Comparison of ENCODE assay signal across 31 cellular contexts in the genomic region with DNA sequence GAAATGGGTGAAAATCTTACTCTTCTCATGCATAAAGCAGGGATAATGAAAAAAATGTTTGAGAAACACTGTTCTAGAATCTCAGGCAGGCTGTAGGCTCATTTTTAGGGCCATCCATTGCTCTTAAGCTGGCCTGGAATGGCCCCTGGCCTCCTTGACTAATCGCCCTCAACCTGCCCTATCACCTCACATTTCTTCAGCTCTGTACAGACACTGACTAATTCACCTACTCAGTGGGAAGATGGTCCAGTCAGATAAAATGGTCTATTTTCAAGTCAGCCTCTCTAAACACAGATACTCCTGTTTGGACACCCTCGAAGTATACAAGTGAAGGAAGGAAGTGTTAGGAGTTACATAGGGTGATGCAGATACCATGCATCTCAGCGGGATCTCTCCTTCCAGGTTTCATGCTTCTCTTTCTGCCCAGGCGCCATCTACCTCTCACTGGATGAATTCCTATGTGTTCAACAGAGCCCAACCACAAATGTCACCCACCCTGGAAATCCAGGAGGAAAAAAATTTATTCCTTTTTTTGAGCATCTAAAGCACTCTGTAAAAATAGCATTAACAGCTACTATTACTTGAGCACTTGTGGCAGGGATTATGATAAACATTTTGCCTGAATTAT. TPM values are rescaled to one million over a fixed set of nuclear protein-coding genes. Genes with fewer than 3 reads are reported as not detected.
DNase-seq lines count a peak whose midpoint lies in the region; ATAC-seq, FAIRE-seq and TF ChIP-seq lines count a peak whose summit lies in the region.
"Had no signal": no experiment of that assay in that cellular context is flagged by ENCODE, and none has a peak within 500 bp of the region (broad histone marks: within the 10 kb centered on the region; RNA-seq: fewer than 3 reads in every experiment).

No MANE protein-coding gene starts in this region.

- no peak overlapping the region for H3K4ac ChIP-seq in H1 (replicated peaks; ENCODE audit: insufficient read length, low read depth, low read length)

- H4K8ac ChIP-seq in H1 (ENCODE audit: extremely low read depth, insufficient read depth, low read length) = no peak overlapping the region

- no peak overlapping the region for H2BK15ac ChIP-seq in H1 (ENCODE audit: low read length)

- H3K23ac ChIP-seq in H1 (ENCODE audit: insufficient read length) = no peak overlapping the region

- H3K36me3 ChIP-seq in mammary epithelial cell (ENCODE audit: insufficient read depth, low read length) (no peaks in the 10 kb centered on the region), OCI-LY7 (ENCODE audit: insufficient read depth, low read length) (no peaks in the 10 kb centered on the region), H1 (ENCODE audit: control insufficient read depth in 2 of 4, insufficient read depth in 4 of 4, low read length in 3 of 4) (no peaks in the 10 kb centered on the region), thyroid gland (no peaks in the 10 kb centered on the region)
- H3K36me3 ChIP-seq: ascending aorta; BLaER1 treated with 17β-estradiol and CSF1 and Interleukin-3, amounts not matched to agents 10 nM and 100 nM; tibial nerve had no signal

- H2BK5ac ChIP-seq in H1 (ENCODE audit: low read depth, low read length) = no peak overlapping the region

- intact Hi-C loops in mammary epithelial cell (cut with micrococcal nuclease) (no loop called here), MCF 10A (cut with micrococcal nuclease) (no loop called here), OCI-LY7 (cut with micrococcal nuclease; ENCODE audit: unreplicated experiment) (no loop called here), thyroid gland (cut with DNase I) (no loop called here)

- no peak overlapping the region for H4K5ac ChIP-seq in H1 (ENCODE audit: insufficient read length, low read depth, low read length)

- POLR2A ChIA-PET in MCF 10A (lab: Yijun Ruan, JAX) = no interaction called here
- POLR2A ChIA-PET in OCI-LY7 (lab: Charles Lee) = interaction anchor here (1.1 to 1.8 kb wide), 2 partner anchors 12 to 25 kb away, joined by 3 to 5 read pairs; partner anchors contain the start of gene FMN1
- POLR2A ChIA-PET in H1 (lab: Charles Lee; ENCODE audit: partially characterized antibody) = no interaction called here

- H3K27me3 ChIP-seq in mammary epithelial cell (ENCODE audit: insufficient read depth, low read length) (no peaks in the 10 kb centered on the region), H1 (replicated peaks in 1 of 4; ENCODE audit: control insufficient read depth in 3 of 4, extremely low read depth in 1 of 4, insufficient read depth in 3 of 4, low read length in 3 of 4) (no peaks in the 10 kb centered on the region), thyroid gland (no peaks in the 10 kb centered on the region)
- H3K27me3 ChIP-seq: ascending aorta; BLaER1 treated with 17β-estradiol and CSF1 and Interleukin-3, amounts not matched to agents 10 nM and 100 nM; tibial nerve had no signal

- H2BK12ac ChIP-seq in H1 (ENCODE audit: low read depth, low read length) = no peak overlapping the region

- H3K27ac Mint-ChIP-seq in MCF 10A (ENCODE audit: low read depth, unreplicated experiment) = no peak overlapping the region
- H3K27ac Mint-ChIP-seq: activated B cell treated with CpG ODN at 0.5 μM for 24 hours; activated naive CD8-positive, alpha-beta T cell; natural killer cell treated with Interleukin-12 subunit alpha and Interleukin-12 subunit beta and Interleukin-15 and Interleukin-18, amount 100 ng/mL, for 72 hours had no signal

- no peaks in the 10 kb centered on the region for H3K79me1 ChIP-seq in H1 (ENCODE audit: low read depth, low read length)

- H3K9me2 ChIP-seq in OCI-LY7 (ENCODE audit: insufficient read depth, low read length) = no peaks in the 10 kb centered on the region

- no peak for FAIRE-seq in H1 (lab: Jason Lieb, UNC)
- FAIRE-seq: kidney had no signal

- H3K4me1 Mint-ChIP-seq in MCF 10A (ENCODE audit: insufficient read depth, unreplicated experiment) = no peaks in the 10 kb centered on the region
- H3K4me1 Mint-ChIP-seq: stimulated activated naive CD8-positive, alpha-beta T cell treated with anti-CD3 and anti-CD28 coated beads, Interleukin-15, amount 100 ng/mL, for 72 hours had no signal

- CTCF ChIA-PET in mammary epithelial cell (lab: Charles Lee; ENCODE audit: low non-redundant PET) (no interaction called here), MCF 10A (lab: Yijun Ruan, JAX) (interaction anchor here (0.6 to 1.1 kb wide), 4 partner anchors 44 to 541 kb away, joined by 3 to 5 read pairs (median 4); no protein-coding TSS in a partner anchor), OCI-LY7 (lab: Charles Lee; ENCODE audit: unreplicated experiment) (interaction anchor here (0.6 kb wide), 1 partner anchor 552 kb away, joined by 3 read pairs; no protein-coding TSS in a partner anchor), H1 (lab: Charles Lee; ENCODE audit: partially characterized antibody) (interaction anchor here (0.8 to 4.1 kb wide), 5 partner anchors 11 to 246 kb away, joined by 3 to 21 read pairs (median 3); partner anchors contain the start of gene FMN1)

- H3K56ac ChIP-seq in H1 (replicated peaks; ENCODE audit: insufficient read length, low read depth, low read length) = no peak overlapping the region

- no peak for ATAC-seq in HG03565 (IDR thresholded peaks at IDR 0.05; ENCODE audit: unreplicated experiment)
- ATAC-seq: natural killer cell treated with Interleukin-12 subunit alpha and Interleukin-12 subunit beta and Interleukin-15 and Interleukin-18, amount 100 ng/mL, for 72 hours; stimulated activated naive CD8-positive, alpha-beta T cell treated with anti-CD3 and anti-CD28 coated beads, Interleukin-15, amount 100 ng/mL, for 72 hours had no signal

- TF ChIP-seq RAD21 in H1 (IDR thresholded peaks at IDR 0.05 in 1 of 2, conservative IDR thresholded peaks at IDR 0.05 in 1 of 2; ENCODE audit: low read depth in 2 of 2, low read length in 2 of 2) = peak; percentile 28 to 31; a peak in 3 of 4 replicates

- H4K91ac ChIP-seq in H1 (replicated peaks; ENCODE audit: insufficient read length, low read length) = no peak overlapping the region

- H2BK120ac ChIP-seq in H1 (replicated peaks; ENCODE audit: low read depth, low read length) = no peak overlapping the region

- no peaks in the 10 kb centered on the region for H4K20me1 ChIP-seq in mammary epithelial cell (ENCODE audit: insufficient read depth, low read length)
- no peaks in the 10 kb centered on the region for H4K20me1 ChIP-seq in OCI-LY7 (ENCODE audit: insufficient read depth, low read length)
- H4K20me1 ChIP-seq in H1 (replicated peaks in 1 of 2; ENCODE audit: control insufficient read depth in 1 of 2, insufficient read depth in 2 of 2, low read length in 2 of 2) = no peaks in the 10 kb centered on the region
- H4K20me1 ChIP-seq: BLaER1 treated with 17β-estradiol and CSF1 and Interleukin-3, amounts not matched to agents 10 nM and 100 nM had no signal

- H3K9me3 ChIP-seq in mammary epithelial cell (replicated peaks; ENCODE audit: insufficient read depth, low read length) (no peaks in the 10 kb centered on the region), OCI-LY7 (ENCODE audit: low read length) (no peaks in the 10 kb centered on the region), H1 (ENCODE audit: insufficient read depth in 2 of 2, low read depth in 1 of 2, low read length in 1 of 2) (no peaks in the 10 kb centered on the region), thyroid gland (no peaks in the 10 kb centered on the region)
- H3K9me3 ChIP-seq: ascending aorta; BLaER1 treated with 17β-estradiol and CSF1 and Interleukin-3, amounts not matched to agents 10 nM and 100 nM; tibial nerve had no signal

- no peaks in the 10 kb centered on the region for H3K9me3 Mint-ChIP-seq in MCF 10A (ENCODE audit: unreplicated experiment)
- H3K9me3 Mint-ChIP-seq: activated B cell treated with CpG ODN at 0.5 μM for 24 hours; natural killer cell treated with Interleukin-12 subunit alpha and Interleukin-12 subunit beta and Interleukin-15 and Interleukin-18, amount 100 ng/mL, for 72 hours; stimulated activated naive CD8-positive, alpha-beta T cell treated with anti-CD3 and anti-CD28 coated beads, Interleukin-15, amount 100 ng/mL, for 72 hours had no signal

- BruUV-seq in mammary epithelial cell (replicated peaks; lab: Mats Ljungman, UMichigan) (no TSS peak), MCF 10A (replicated peaks; lab: Mats Ljungman, UMichigan) (no TSS peak), OCI-LY7 (replicated peaks; lab: Mats Ljungman, UMichigan) (no TSS peak)

- TF ChIP-seq POLR2A in H1 (IDR thresholded peaks at IDR 0.05; ENCODE audit: control extremely low read depth in 1 of 2, low read depth in 2 of 2, low read length in 2 of 2) = no peak
- no peak for TF ChIP-seq POLR2A in thyroid gland (IDR thresholded peaks at IDR 0.05)

- no peak overlapping the region for H3K14ac ChIP-seq in H1 (ENCODE audit: insufficient read length)

- 0 out of 2 replicates have a peak overlapping the region, but pooled peaks have one; percentile 11 for H2BK20ac ChIP-seq in H1 (ENCODE audit: low read length)

- H3K4me1 ChIP-seq in mammary epithelial cell (ENCODE audit: insufficient read depth, low read length) = peaks cover 3% of the 10 kb centered on the region
- H3K4me1 ChIP-seq in OCI-LY7 (ENCODE audit: insufficient read depth, low read length, poor library complexity, severe bottlenecking) = peaks cover 15% of the 10 kb centered on the region
- H3K4me1 ChIP-seq in H1 (replicated peaks in 1 of 4; ENCODE audit: control insufficient read depth in 3 of 4, insufficient read depth in 4 of 4, low read length in 3 of 4) = peaks cover 0 to 7% (median 1%) of the 10 kb centered on the region in 4 experiments; a peak in 2 of 7 replicates
- H3K4me1 ChIP-seq in thyroid gland = no peaks in the 10 kb centered on the region
- H3K4me1 ChIP-seq: ascending aorta, tibial nerve had no signal

- H3K36me3 Mint-ChIP-seq in MCF 10A (ENCODE audit: insufficient read depth, unreplicated experiment) = no peaks in the 10 kb centered on the region
- H3K36me3 Mint-ChIP-seq: activated naive CD8-positive, alpha-beta T cell; natural killer cell treated with Interleukin-12 subunit alpha and Interleukin-12 subunit beta and Interleukin-15 and Interleukin-18, amount 100 ng/mL, for 72 hours had no signal

- 93% methylated on average over 4 of the region's 4 CpGs for WGBS in mammary epithelial cell (ENCODE audit: low coverage, missing lambda C conversion rate)
- 82% methylated on average over 4 of the region's 4 CpGs; no CpG with 5 or more reads in 1 of the 2 experiments for WGBS in H1 (ENCODE audit: extremely low coverage in 1 of 2, insufficient coverage in 1 of 2, insufficient read length in 1 of 2, insufficient replicate concordance in 2 of 2, low coverage in 1 of 2, low lambda C conversion rate in 2 of 2, missing lambda C conversion rate in 1 of 2), 2 experiments
- 61 to 79% methylated on average over 4 of the region's 4 CpGs for WGBS in thyroid gland, 2 donors

- TF ChIP-seq CTCF in mammary epithelial cell (conservative IDR thresholded peaks at IDR 0.05 in 1 of 2, IDR thresholded peaks at IDR 0.05 in 1 of 2; ENCODE audit: extremely low read depth in 1 of 2, insufficient read depth in 1 of 2, low read depth in 1 of 2, low read length in 2 of 2) (no peak), MCF 10A (IDR thresholded peaks at IDR 0.05; ENCODE audit: unreplicated experiment) (no peak), OCI-LY7 (conservative IDR thresholded peaks at IDR 0.05; ENCODE audit: low read length) (0 out of 2 replicates have a peak, but pooled peaks have one; percentile 11), H1 (IDR thresholded peaks at IDR 0.05; ENCODE audit: control extremely low read depth in 1 of 3, insufficient read depth in 1 of 3, low read depth in 1 of 3, low read length in 3 of 3) (peak in 2 of 3 experiments; percentile 4 to 30; a peak in 2 of 4 replicates), thyroid gland (IDR thresholded peaks at IDR 0.05) (no peak)

- dilution Hi-C loops in mammary epithelial cell (cut with HindIII; ENCODE audit: low sequenced_read_pairs) = no loop called here

- H2AK5ac ChIP-seq in H1 (ENCODE audit: low read depth, low read length) = no peak overlapping the region

- peak; percentile 15 for DNase-seq in mammary epithelial cell
- DNase-seq in MCF 10A (ENCODE audit: unreplicated experiment) = no peak
- no peak for DNase-seq in OCI-LY7 (ENCODE audit: low spot score)
- no peak for DNase-seq in H1 (ENCODE audit: low read depth in 1 of 2, low spot score in 2 of 2)
- no peak for DNase-seq in thyroid gland
- no peak for DNase-seq in NCI-H2029 treated with DMSO at 0.1 percent for 48 hours (lab: John Stamatoyannopoulos, UW)
- DNase-seq in NK-92 treated with Interleukin-12 subunit alpha and Interleukin-12 subunit beta, amount 100 ng/mL, for 24 hours (lab: John Stamatoyannopoulos, UW) = no peak
- DNase-seq: activated B cell treated with CpG ODN at 0.5 μM for 24 hours; activated CD4-positive, alpha-beta T cell treated with anti-CD3 and anti-CD28 coated beads, Interleukin-2, amount 50 U/mL, for 4 hours; activated CD8-positive, alpha-beta memory T cell treated with anti-CD3 and anti-CD28 coated beads, Interleukin-2, amount 50 U/mL, for 48 hours; DMS79 treated with DMSO at 0.1 percent for 48 hours; effector memory CD4-positive, alpha-beta T cell; erythroblast; GM23248; head of caudate nucleus; IMR-90; kidney; NCI-H1105; NCI-H2029; NCI-H774; SHP77; stimulated activated naive CD8-positive, alpha-beta T cell treated with anti-CD3 and anti-CD28 coated beads, Interleukin-15, amount 100 ng/mL, for 72 hours; T1000 had no signal

- H3K4me2 ChIP-seq in mammary epithelial cell (ENCODE audit: insufficient read depth, low read depth, low read length) (no peak overlapping the region), OCI-LY7 (ENCODE audit: low read length) (no peak overlapping the region), H1 (ENCODE audit: insufficient read depth in 1 of 2, low read depth in 2 of 2, low read length in 2 of 2) (no peak overlapping the region)

- H3K4me3 Mint-ChIP-seq in MCF 10A (ENCODE audit: unreplicated experiment) = no peak overlapping the region
- H3K4me3 Mint-ChIP-seq: activated B cell treated with CpG ODN at 0.5 μM for 24 hours; activated naive CD8-positive, alpha-beta T cell; natural killer cell treated with Interleukin-12 subunit alpha and Interleukin-12 subunit beta and Interleukin-15 and Interleukin-18, amount 100 ng/mL, for 72 hours; stimulated activated naive CD8-positive, alpha-beta T cell treated with anti-CD3 and anti-CD28 coated beads, Interleukin-15, amount 100 ng/mL, for 72 hours had no signal

- H3K18ac ChIP-seq in H1 (ENCODE audit: extremely low read depth, low read length) = no peak overlapping the region

- no peaks in the 10 kb centered on the region for H3K79me2 ChIP-seq in mammary epithelial cell (ENCODE audit: insufficient read depth, low read length)
- H3K79me2 ChIP-seq in OCI-LY7 (ENCODE audit: insufficient read depth, low read depth, low read length) = no peaks in the 10 kb centered on the region
- no peaks in the 10 kb centered on the region for H3K79me2 ChIP-seq in H1 (ENCODE audit: control insufficient read depth in 1 of 2, insufficient read depth in 2 of 2, low read length in 2 of 2)

- no peak overlapping the region for H3K4me3 ChIP-seq in mammary epithelial cell (replicated peaks in 1 of 3; ENCODE audit: insufficient read depth in 1 of 3, low read depth in 2 of 3, low read length in 3 of 3)
- no peak overlapping the region for H3K4me3 ChIP-seq in OCI-LY7 (ENCODE audit: low read depth, low read length, poor library complexity, severe bottlenecking)
- H3K4me3 ChIP-seq in H1 (ENCODE audit: extremely low read depth in 1 of 4, insufficient read depth in 2 of 4, low read depth in 3 of 4, low read length in 4 of 4) = no peak overlapping the region
- H3K4me3 ChIP-seq in thyroid gland (replicated peaks in 1 of 3) = no peak overlapping the region
- H3K4me3 ChIP-seq: ascending aorta; BLaER1 treated with 17β-estradiol and CSF1 and Interleukin-3, amounts not matched to agents 10 nM and 100 nM; coronary artery; GM23248; skin epidermis; tibial nerve had no signal

- H3K23me2 ChIP-seq in H1 (ENCODE audit: low read depth, low read length) = no peaks in the 10 kb centered on the region

- H2AFZ ChIP-seq in mammary epithelial cell (ENCODE audit: low read depth, low read length) (no peak overlapping the region), OCI-LY7 (ENCODE audit: low read length) (no peak overlapping the region), H1 (ENCODE audit: low read length) (no peak overlapping the region)
- H2AFZ ChIP-seq: GM23248 had no signal

- H3K27me3 Mint-ChIP-seq in MCF 10A (ENCODE audit: insufficient read depth, unreplicated experiment) = no peaks in the 10 kb centered on the region
- H3K27me3 Mint-ChIP-seq: activated B cell treated with CpG ODN at 0.5 μM for 24 hours; activated naive CD8-positive, alpha-beta T cell; stimulated activated naive CD8-positive, alpha-beta T cell treated with anti-CD3 and anti-CD28 coated beads, Interleukin-15, amount 100 ng/mL, for 72 hours had no signal

- no peak overlapping the region for H3K27ac ChIP-seq in mammary epithelial cell (ENCODE audit: insufficient read depth, low read depth, low read length)
- H3K27ac ChIP-seq in OCI-LY7 (ENCODE audit: low read depth, low read length, poor library complexity, severe bottlenecking) = no peak overlapping the region
- H3K27ac ChIP-seq in H1 (ENCODE audit: low read depth, low read length) = no peak overlapping the region
- H3K27ac ChIP-seq in thyroid gland = peak overlapping the region in 1 of 3 donors; percentile 7
- H3K27ac ChIP-seq: ascending aorta; BLaER1 treated with 17β-estradiol and CSF1 and Interleukin-3, amounts not matched to agents 10 nM and 100 nM; coronary artery; GM23248; skin epidermis; tibial nerve had no signal

- in situ Hi-C loops in mammary epithelial cell (cut with MboI; ENCODE audit: low sequenced_read_pairs in 2 of 2) = no loop called here

- TF ChIP-seq EP300 in H1 (IDR thresholded peaks at IDR 0.05; ENCODE audit: borderline replicate concordance in 1 of 2, low read depth in 2 of 2, low read length in 2 of 2) = no peak

- H3K9ac ChIP-seq in mammary epithelial cell (ENCODE audit: insufficient read depth, low read length) (no peak overlapping the region), H1 (replicated peaks in 1 of 4; ENCODE audit: extremely low read depth in 1 of 4, low read depth in 3 of 4, low read length in 3 of 4) (no peak overlapping the region)
- H3K9ac ChIP-seq: BLaER1 treated with 17β-estradiol and CSF1 and Interleukin-3, amounts not matched to agents 10 nM and 100 nM; GM23248 had no signal

RNA-seq across cellular contexts. Expression of gene FMN1, which starts 12.1 kb away (rescaled TPM):
- total RNA-seq in mammary epithelial cell (1 to 10 TPM; 4.2 to 6.7 TPM), MCF 10A (2022) (1.2 and 1.6 TPM in 2 replicates), OCI-LY7 (2022) (4.2 and 5.8 TPM in 2 replicates), thyroid gland (10 to 100 TPM; 13.8 to 28.3 (median 22.5) TPM)
- polyA plus RNA-seq in mammary epithelial cell (0.69 TPM), H1 (2011; rRNA removed) (0.24 and 0.27 TPM in 2 replicates)
- polyA minus RNA-seq in mammary epithelial cell = 3.9 TPM
- total RNA-seq in OCI-LY7 (2014; rRNA removed; shearing (Covaris generic)) = 1.5 and 3.2 TPM in 2 replicates
- total RNA-seq in H1 (2021; fragmentation: NEBNext Ultra II Directional; extraction: Animal tissue kit (Norgen Biotek cat#: 25700)) = 2.9 and 3.7 TPM in 2 replicates
- 0.39 TPM for polyA plus RNA-seq in H1 (2011; cell fraction: cytosol; rRNA removed)
- polyA plus RNA-seq in H1 (2011; cell fraction: nucleus; rRNA removed) = 1.7 TPM
- 0.81 to 1.4 TPM (median 0.90 TPM) in 4 replicates for polyA plus RNA-seq in H1 (2012, experiment 1 of 2)
- polyA plus RNA-seq in H1 (2012, experiment 2 of 2) = 0.04 TPM
- 1.3 TPM for polyA plus RNA-seq in H1 (2013, experiment 1 of 2)
- polyA plus RNA-seq in H1 (2013, experiment 2 of 2) = 1.1 TPM
- 2.3 and 2.8 TPM in 2 replicates for polyA minus RNA-seq in H1 (2011; rRNA and poly(A)+ RNA removed)
- polyA minus RNA-seq in H1 (2011; cell fraction: cytosol; rRNA and poly(A)+ RNA removed) = 1.2 TPM
- polyA minus RNA-seq in H1 (2011; cell fraction: nucleus; rRNA and poly(A)+ RNA removed) = 9.4 TPM

Comparison
In these comparisons a context has a peak if more than half of its experiments do, and no peak if none do; other contexts are left out.
1. CTCF ChIP-seq: peak in OCI-LY7 (single experiment) and H1 (2 of 3); none in mammary epithelial cell (0 of 2), MCF 10A (single experiment) and thyroid gland (0 of 6).